8 cellular contexts compared by ENCODE assay signal in the genomic region with DNA sequence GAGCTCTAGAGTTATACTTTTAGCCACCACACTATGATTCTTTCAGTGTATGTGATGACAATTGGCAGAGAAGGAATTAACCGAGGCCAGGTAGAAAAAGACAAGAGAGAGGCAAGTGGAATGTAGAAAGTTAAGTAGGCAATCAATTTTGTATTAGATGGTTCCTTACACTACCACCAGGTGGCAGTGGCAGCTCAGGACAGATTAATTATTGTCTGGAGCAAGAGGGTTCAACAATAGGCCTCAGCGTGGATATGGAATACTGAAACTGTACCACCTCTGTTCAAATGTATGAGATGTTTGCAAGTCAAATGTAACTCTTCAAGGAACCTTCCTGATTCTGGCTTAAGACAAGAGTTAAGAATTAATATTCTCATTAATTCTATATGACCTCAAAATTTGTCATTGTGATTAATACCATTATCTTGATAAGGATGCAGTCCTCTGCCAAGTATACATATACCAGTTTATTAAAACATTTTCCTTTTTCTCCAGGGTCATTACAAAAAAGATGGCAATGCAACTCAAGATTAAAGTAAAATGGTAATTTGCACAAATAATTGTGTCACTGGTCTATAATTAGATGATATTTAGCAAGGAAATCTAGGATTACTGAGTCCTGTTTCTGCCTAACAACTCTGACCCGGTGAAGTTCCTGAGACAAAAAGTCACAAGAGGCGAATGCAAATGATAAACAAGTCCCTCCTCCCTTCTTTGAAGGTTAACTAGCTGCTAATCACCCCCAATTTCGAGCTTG.
A peak's percentile ranks its signal among the peaks of the same experiment; 100 is the strongest.
DNase-seq lines count a peak whose midpoint lies in the region; ATAC-seq, FAIRE-seq and TF ChIP-seq lines count a peak whose summit lies in the region.

No MANE protein-coding gene starts in this region.

- SMC1A ChIA-PET in GM12878 (lab: Charles Lee; ENCODE audit: uncharacterized antibody, unreplicated experiment) = interaction anchor here (0.8 to 4.4 kb wide), 6 partner anchors 10 to 134 kb away, joined by 3 to 41 read pairs (median 4); no protein-coding TSS in a partner anchor

- POLR2A ChIA-PET in CD4-positive, alpha-beta T cell (lab: Charles Lee) = no interaction called here
- POLR2A ChIA-PET in GM12878 (lab: Charles Lee) = no interaction called here

- no peak for DNase-seq in CD4-positive, alpha-beta T cell
- DNase-seq in NCI-H460 (ENCODE audit: extremely low read depth, low read depth) (peak; percentile 56), GM12878 (ENCODE audit: low read depth, low spot score) (no peak), keratinocyte (ENCODE audit: low read depth, low spot score) (peak; percentile 1), activated gamma-delta T cell (lab: John Stamatoyannopoulos, UW) (no peak), uterus (no peak)

- RAD21 ChIA-PET in GM12878 (lab: Charles Lee; ENCODE audit: unreplicated experiment) = interaction anchor here (0.6 to 3.1 kb wide), 4 partner anchors 85 to 256 kb away, joined by 4 to 18 read pairs (median 10); no protein-coding TSS in a partner anchor

- CTCF ChIA-PET in CD4-positive, alpha-beta T cell (lab: Charles Lee) = interaction anchor here (0.6 kb wide), 1 partner anchor 82 kb away, joined by 4 read pairs; no protein-coding TSS in a partner anchor
- CTCF ChIA-PET in GM12878 (lab: Yijun Ruan, JAX) = interaction anchor here (0.7 to 6.2 kb wide), 25 partner anchors 9 to 317 kb away, joined by 3 to 77 read pairs (median 5); no protein-coding TSS in a partner anchor

- H3K36me3 Mint-ChIP-seq in CD4-positive, alpha-beta T cell (ENCODE audit: low read depth) = no peaks in the 10 kb centered on the region

- no peaks in the 10 kb centered on the region for H3K4me1 Mint-ChIP-seq in CD4-positive, alpha-beta T cell (ENCODE audit: low read depth)

- H2AFZ ChIP-seq in GM12878 (ENCODE audit: control insufficient read depth, low read depth, low read length) = no peak overlapping the region
- H2AFZ ChIP-seq in keratinocyte (ENCODE audit: control insufficient read depth, low read length) = no peak overlapping the region

- H3K9me3 Mint-ChIP-seq in CD4-positive, alpha-beta T cell = no peaks in the 10 kb centered on the region

- no peaks in the 10 kb centered on the region for H3K27me3 ChIP-seq in CD4-positive, alpha-beta T cell (ENCODE audit: control insufficient read depth, insufficient read depth, low read length)
- H3K27me3 ChIP-seq in GM12878 (replicated peaks in 1 of 2; ENCODE audit: control insufficient read depth in 2 of 2, insufficient read depth in 2 of 2, low read length in 1 of 2) (no peaks in the 10 kb centered on the region), keratinocyte (ENCODE audit: control insufficient read depth, extremely low read depth, insufficient read depth, low read length) (no peaks in the 10 kb centered on the region), uterus (no peaks in the 10 kb centered on the region)

- H3K27me3 Mint-ChIP-seq in CD4-positive, alpha-beta T cell = no peaks in the 10 kb centered on the region

- H3K4me2 ChIP-seq in GM12878 (ENCODE audit: control insufficient read depth, insufficient read depth) (no peak overlapping the region), keratinocyte (ENCODE audit: control insufficient read depth, extremely low read depth, insufficient read depth, low read depth, low read length) (no peak overlapping the region)

- H4K20me1 ChIP-seq in GM12878 (ENCODE audit: control insufficient read depth, insufficient read depth) = no peaks in the 10 kb centered on the region
- H4K20me1 ChIP-seq in keratinocyte (ENCODE audit: control insufficient read depth, extremely low read depth, insufficient read depth, low read length) = no peaks in the 10 kb centered on the region

- H3K36me3 ChIP-seq in GM12878 (ENCODE audit: control insufficient read depth in 2 of 2, insufficient read depth in 2 of 2, low read length in 1 of 2) (no peaks in the 10 kb centered on the region), keratinocyte (ENCODE audit: control insufficient read depth in 2 of 2, extremely low read depth in 1 of 2, insufficient read depth in 2 of 2, low read length in 2 of 2) (no peaks in the 10 kb centered on the region), uterus (no peaks in the 10 kb centered on the region)

- dilution Hi-C loops in keratinocyte (cut with MboI; ENCODE audit: extremely low pct_ligation_motif_present, low sequenced_read_pairs) = no loop called here

- in situ Hi-C loops in GM12878 (cut with MboI) = loop anchor here (5.0 kb wide), 1 partner anchor 137 kb away; no protein-coding TSS in a partner anchor

- FAIRE-seq in GM12878 (lab: Jason Lieb, UNC) = peak; percentile 83
- FAIRE-seq in keratinocyte (lab: Jason Lieb, UNC) = peak; percentile 53

- 9% methylated on average over 4 of the region's 5 CpGs for WGBS in GM12878 (ENCODE audit: insufficient coverage, insufficient replicate concordance, low lambda C conversion rate, missing lambda C conversion rate)

- no TSS peak for BruUV-seq in GM12878 (replicated peaks; lab: Mats Ljungman, UMichigan)

- no peak overlapping the region for H3K9ac ChIP-seq in GM12878 (ENCODE audit: control insufficient read depth, insufficient read depth, low read length)
- H3K9ac ChIP-seq in keratinocyte (ENCODE audit: control insufficient read depth, extremely low read depth, insufficient read depth, low read length) = no peak overlapping the region

- H3K79me2 ChIP-seq in GM12878 (ENCODE audit: control insufficient read depth, insufficient read depth, low read length) (no peaks in the 10 kb centered on the region), keratinocyte (ENCODE audit: control insufficient read depth, insufficient read depth, low read length) (no peaks in the 10 kb centered on the region)

- H3K9me3 ChIP-seq in CD4-positive, alpha-beta T cell (ENCODE audit: control insufficient read depth, low read length) = peaks cover 5% of the 10 kb centered on the region
- H3K9me3 ChIP-seq in GM12878 (replicated peaks; ENCODE audit: control insufficient read depth, insufficient read depth, low read length) = no peaks in the 10 kb centered on the region
- H3K9me3 ChIP-seq in keratinocyte (ENCODE audit: control insufficient read depth, low read depth, low read length) = no peaks in the 10 kb centered on the region
- no peaks in the 10 kb centered on the region for H3K9me3 ChIP-seq in uterus

- no peak overlapping the region for H3K4me3 Mint-ChIP-seq in CD4-positive, alpha-beta T cell

- no peak for ATAC-seq in CD4-positive, alpha-beta T cell (ENCODE audit: poor library complexity)
- peak; percentile 85 for ATAC-seq in GM18519 (IDR thresholded peaks at IDR 0.05; ENCODE audit: low FRiP score, unreplicated experiment)
- peak; percentile 91 for ATAC-seq in HG02973 (IDR thresholded peaks at IDR 0.05; ENCODE audit: unreplicated experiment)
- peak; percentile 79 for ATAC-seq in GM12878

- no peaks in the 10 kb centered on the region for H3K9me1 ChIP-seq in keratinocyte (ENCODE audit: control insufficient read depth, extremely low read depth, insufficient read depth, low read length)

- peak; percentile 21 for TF ChIP-seq CTCF in CD4-positive, alpha-beta T cell (IDR thresholded peaks at IDR 0.05)
- TF ChIP-seq CTCF in GM12878 (IDR thresholded peaks at IDR 0.05 in 2 of 3, conservative IDR thresholded peaks at IDR 0.05 in 1 of 3; ENCODE audit: control insufficient read depth in 2 of 3, extremely low read depth in 1 of 3, insufficient read depth in 1 of 3, low read depth in 3 of 3, low read length in 3 of 3) (peak; percentile 62 to 67 (median 66)), keratinocyte (optimal IDR thresholded peaks at IDR 0.05 in 1 of 3, IDR thresholded peaks at IDR 0.05 in 1 of 3, conservative IDR thresholded peaks at IDR 0.05 in 1 of 3; ENCODE audit: extremely low read depth in 1 of 3, insufficient read depth in 2 of 3, low read length in 3 of 3) (peak; percentile 67 to 76 (median 72)), uterus (IDR thresholded peaks at IDR 0.05) (peak in 2 of 4 experiments; percentile 12 to 20)

- no peak for TF ChIP-seq EP300 in GM12878 (IDR thresholded peaks at IDR 0.05; ENCODE audit: borderline replicate concordance in 1 of 2, control insufficient read depth in 1 of 2, low read depth in 2 of 2, low read length in 2 of 2)

- H3K27ac ChIP-seq in CD4-positive, alpha-beta T cell (ENCODE audit: low read depth, low read length) = no peak overlapping the region
- H3K27ac ChIP-seq in GM12878 (ENCODE audit: control insufficient read depth, insufficient read depth) (no peak overlapping the region), keratinocyte (ENCODE audit: control insufficient read depth, insufficient read depth, low read length) (no peak overlapping the region), uterus (no peak overlapping the region)

- intact Hi-C loops in CD4-positive, alpha-beta T cell (cut with DNase I, micrococcal nuclease) = no loop called here
- intact Hi-C loops in GM12878 (cut with micrococcal nuclease; ENCODE audit: unreplicated experiment) = loop anchor here (1.0 to 2.0 kb wide), 3 partner anchors 20 to 135 kb away; no protein-coding TSS in a partner anchor
- intact Hi-C loops in uterus (cut with DNase I; ENCODE audit: low total_unique reads) = no loop called here

- H3K4me3 ChIP-seq in GM12878 = no peak overlapping the region
- no peak overlapping the region for H3K4me3 ChIP-seq in keratinocyte (ENCODE audit: control insufficient read depth in 2 of 3, extremely low read depth in 1 of 3, insufficient read depth in 2 of 3, low read depth in 1 of 3, low read length in 3 of 3)
- H3K4me3 ChIP-seq in uterus = no peak overlapping the region

- TF ChIP-seq RAD21 in GM12878 (IDR thresholded peaks at IDR 0.05; ENCODE audit: insufficient read depth, low read depth, low read length) = peak; percentile 81

- TF ChIP-seq POLR2A in GM12878 (IDR thresholded peaks at IDR 0.05; ENCODE audit: low read depth, low read length) (no peak), uterus (IDR thresholded peaks at IDR 0.05) (no peak)

- no peak overlapping the region for H3K27ac Mint-ChIP-seq in CD4-positive, alpha-beta T cell

- H3K4me1 ChIP-seq in GM12878 (ENCODE audit: control insufficient read depth, insufficient read depth, low read length) (no peaks in the 10 kb centered on the region), keratinocyte (ENCODE audit: control insufficient read depth, extremely low read depth, insufficient read depth, low read length) (no peaks in the 10 kb centered on the region), uterus (no peaks in the 10 kb centered on the region)

TF ChIP-seq in GM12878, 131 proteins besides CTCF, POLR2A, EP300 and RAD21:
- no peak for TF ChIP-seq NFIC (IDR thresholded peaks at IDR 0.05; ENCODE audit: low read depth, low read length)
- no peak for TF ChIP-seq TAF1 (IDR thresholded peaks at IDR 0.05; ENCODE audit: borderline replicate concordance, low read depth, low read length)
- no peak for TF ChIP-seq STAT1 (conservative IDR thresholded peaks at IDR 0.05)
- TF ChIP-seq IRF4 (IDR thresholded peaks at IDR 0.05; ENCODE audit: low read depth, low read length) = no peak
- peak; percentile 77 for TF ChIP-seq SMC3 (IDR thresholded peaks at IDR 0.05; ENCODE audit: borderline replicate concordance, low read length)

Comparison
In these comparisons a context has a peak if more than half of its experiments do, and no peak if none do; other contexts are left out.
1. DNase-seq: peak in NCI-H460 (single experiment) and keratinocyte (single experiment); none in CD4-positive, alpha-beta T cell (0 of 10), GM12878 (single experiment), activated gamma-delta T cell (single experiment) and uterus (0 of 2).